8 cellular contexts compared by ENCODE assay signal in the genomic region with DNA sequence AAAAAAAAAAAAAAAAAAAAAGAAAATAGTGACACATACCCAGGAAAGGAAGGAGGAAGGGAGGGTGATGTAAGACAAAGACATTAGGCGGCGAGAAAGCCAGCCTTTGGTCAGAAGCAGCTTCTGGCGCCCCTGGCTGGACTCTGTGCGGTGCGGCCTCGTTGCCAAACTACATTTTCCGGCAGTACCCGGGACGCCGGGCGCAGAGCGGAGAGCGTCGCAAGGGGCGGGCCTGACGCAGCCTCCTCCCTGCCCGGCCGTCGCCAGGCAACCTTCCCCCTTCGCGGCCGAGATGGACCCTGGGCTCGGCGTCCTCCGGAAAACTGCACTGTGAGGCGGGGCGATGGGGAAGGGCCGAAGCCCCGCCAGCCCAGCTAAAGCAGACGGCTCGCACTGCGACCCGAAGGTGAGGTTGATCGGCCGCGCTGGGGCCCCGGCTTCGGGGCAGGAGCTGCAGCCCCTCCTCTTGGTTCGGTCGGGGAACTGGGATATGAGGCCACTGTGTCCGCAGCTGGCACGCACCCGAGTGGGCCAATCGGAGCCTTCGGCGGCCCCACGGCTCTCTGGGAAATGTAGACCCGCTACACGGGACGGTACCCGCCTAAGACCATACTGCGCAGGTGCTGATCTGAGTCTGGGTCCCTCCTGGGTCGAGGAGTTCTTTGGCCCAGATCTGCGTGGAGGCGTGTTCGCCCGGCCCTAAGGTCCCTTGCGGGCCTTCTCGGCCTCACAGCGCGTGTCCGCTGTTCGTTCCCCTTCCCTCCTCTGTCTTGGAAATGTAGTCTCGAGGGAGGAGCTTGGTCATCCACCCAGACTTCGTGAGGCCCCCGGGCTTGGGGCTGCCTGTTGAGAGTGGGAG. TPM values are rescaled to one million over a fixed set of nuclear protein-coding genes. Genes with fewer than 3 reads are reported as not detected.
DNase-seq lines count a peak whose midpoint lies in the region; ATAC-seq and TF ChIP-seq lines count a peak whose summit lies in the region.

No MANE protein-coding gene starts in this region.

- POLR2A ChIA-PET in OCI-LY7 (lab: Charles Lee): interaction anchor here (0.6 to 1.0 kb wide), 3 partner anchors 61 to 360 kb away, joined by 4 to 5 read pairs (median 4); no protein-coding TSS in a partner anchor

- DNase-seq in GM12864 (ENCODE audit: low read depth) (peak; percentile 68), OCI-LY7 (ENCODE audit: low spot score) (peak; percentile 89), heart right ventricle (peak; percentile 91), NCI-H524 treated with DMSO at 0.1 percent for 48 hours (lab: John Stamatoyannopoulos, UW) (no peak), NCI-H524 (lab: John Stamatoyannopoulos, UW) (no peak)
- peak; percentile 87 for DNase-seq in activated naive CD8-positive, alpha-beta T cell treated with anti-CD3 and anti-CD28 coated beads for 36 hours

- TF ChIP-seq CTCF in GM12864 (IDR thresholded peaks at IDR 0.05; ENCODE audit: low read depth, low read length, missing control alignments) (no peak), OCI-LY7 (conservative IDR thresholded peaks at IDR 0.05; ENCODE audit: low read length) (no peak), heart right ventricle (IDR thresholded peaks at IDR 0.05) (peak in 2 of 9 donors; percentile 16 to 17)

- H3K36me3 ChIP-seq in OCI-LY7 (ENCODE audit: insufficient read depth, low read length): peaks cover 12% of the 10 kb centered on the region; the same call in 1 of the 2 replicates
- peaks cover 0 to 20% (median 0%) of the 10 kb centered on the region in 9 donors for H3K36me3 ChIP-seq in heart right ventricle
- H3K36me3 ChIP-seq in rectal smooth muscle tissue (ENCODE audit: control insufficient read depth, insufficient read depth, low read length): no peaks in the 10 kb centered on the region

- CTCF ChIA-PET in OCI-LY7 (lab: Charles Lee; ENCODE audit: unreplicated experiment): no interaction called here

- WGBS in heart right ventricle, 2 donors: 0% methylated on average over 66 of the region's 66 CpGs

- H3K27ac ChIP-seq in OCI-LY7 (ENCODE audit: low read depth, low read length, poor library complexity, severe bottlenecking) (peak overlapping the region; percentile 51), heart right ventricle (peak overlapping the region; percentile 88 to 96 (median 92)), rectal smooth muscle tissue (ENCODE audit: low read depth, low read length) (peak overlapping the region; percentile 95)

- BruUV-seq in OCI-LY7 (replicated peaks; lab: Mats Ljungman, UMichigan): TSS peak; percentile 79

- H3K4me1 ChIP-seq in OCI-LY7 (ENCODE audit: insufficient read depth, low read length, poor library complexity, severe bottlenecking) (peaks cover 46% of the 10 kb centered on the region), heart right ventricle (peaks cover 4 to 37% (median 21%) of the 10 kb centered on the region in 9 donors), rectal smooth muscle tissue (ENCODE audit: control insufficient read depth, insufficient read depth, low read length) (peaks cover 10% of the 10 kb centered on the region)

- H2AFZ ChIP-seq in OCI-LY7 (ENCODE audit: low read length): peak overlapping the region; percentile 67

- H3K27me3 ChIP-seq in heart right ventricle: no peaks in the 10 kb centered on the region
- H3K27me3 ChIP-seq in rectal smooth muscle tissue (ENCODE audit: control insufficient read depth, insufficient read depth, low read length): no peaks in the 10 kb centered on the region

- no peaks in the 10 kb centered on the region for H4K20me1 ChIP-seq in OCI-LY7 (ENCODE audit: insufficient read depth, low read length)

- peak overlapping the region; percentile 90 for H3K27ac Mint-ChIP-seq in activated naive CD8-positive, alpha-beta T cell treated with anti-CD3 and anti-CD28 coated beads for 36 hours

- no peaks in the 10 kb centered on the region for H3K79me2 ChIP-seq in OCI-LY7 (ENCODE audit: insufficient read depth, low read depth, low read length)

- H3K27me3 Mint-ChIP-seq in activated naive CD8-positive, alpha-beta T cell treated with anti-CD3 and anti-CD28 coated beads for 36 hours: no peaks in the 10 kb centered on the region

- peaks cover 10% of the 10 kb centered on the region for H3K36me3 Mint-ChIP-seq in activated naive CD8-positive, alpha-beta T cell treated with anti-CD3 and anti-CD28 coated beads for 36 hours

- no peaks in the 10 kb centered on the region for H3K9me3 Mint-ChIP-seq in activated naive CD8-positive, alpha-beta T cell treated with anti-CD3 and anti-CD28 coated beads for 36 hours

- H3K9me3 ChIP-seq in OCI-LY7 (ENCODE audit: low read length): no peaks in the 10 kb centered on the region
- H3K9me3 ChIP-seq in heart right ventricle: no peaks in the 10 kb centered on the region

- peak overlapping the region; percentile 78 for H3K4me3 ChIP-seq in GM12864 (ENCODE audit: low read depth, low read length)
- peak overlapping the region; percentile 76 for H3K4me3 ChIP-seq in OCI-LY7 (ENCODE audit: low read depth, low read length, poor library complexity, severe bottlenecking)
- H3K4me3 ChIP-seq in heart right ventricle: peak overlapping the region; percentile 67 to 93 (median 84)
- H3K4me3 ChIP-seq in rectal smooth muscle tissue (ENCODE audit: low read length): peak overlapping the region; percentile 82

- H3K4me1 Mint-ChIP-seq in activated naive CD8-positive, alpha-beta T cell treated with anti-CD3 and anti-CD28 coated beads for 36 hours: peaks cover 48% of the 10 kb centered on the region

- no peaks in the 10 kb centered on the region for H3K9me2 ChIP-seq in OCI-LY7 (ENCODE audit: insufficient read depth, low read length)

- H3K9ac ChIP-seq in rectal smooth muscle tissue (ENCODE audit: low read length): peak overlapping the region; percentile 80

- ATAC-seq in HG02571 (IDR thresholded peaks at IDR 0.05; ENCODE audit: unreplicated experiment) (peak; percentile 40), heart right ventricle (peak; percentile 67 to 76 (median 74))

- H3K4me2 ChIP-seq in OCI-LY7 (ENCODE audit: low read length): peak overlapping the region; percentile 89

- H3K4me3 Mint-ChIP-seq in activated naive CD8-positive, alpha-beta T cell treated with anti-CD3 and anti-CD28 coated beads for 36 hours: peak overlapping the region; percentile 89

- intact Hi-C loops in OCI-LY7 (cut with micrococcal nuclease; ENCODE audit: unreplicated experiment) (no loop called here), heart right ventricle (cut with DNase I) (loop anchor here in 1 of 10 donors (1.0 kb wide), 1 partner anchor 56 kb away; the partner anchor contains the start of gene ZBTB45)

RNA-seq across cellular contexts. Expression of gene MZF1, which starts 2.3 kb away (rescaled TPM):
- 20.7 and 30.0 TPM in 2 replicates for total RNA-seq in OCI-LY7 (2014; rRNA removed; shearing (Covaris generic))
- total RNA-seq in OCI-LY7 (2022): 39.1 and 41.1 TPM in 2 replicates
- total RNA-seq in activated naive CD8-positive, alpha-beta T cell treated with anti-CD3 and anti-CD28 coated beads for 36 hours: 10 to 100 TPM in 1 of 2 experiments, 1 to 10 TPM in 1; 10.0 to 10.2 TPM
- total RNA-seq in heart right ventricle: 10 to 100 TPM in 2 of 10 donors, 1 to 10 TPM in 8; 4.4 to 12.0 (median 8.3) TPM
- 10 to 100 TPM in 1 of 2 donors, 1 to 10 TPM in 1; 7.6 to 28.0 TPM for polyA plus RNA-seq in heart right ventricle

RNA-seq across cellular contexts. Expression of gene UBE2M, which starts 17.0 kb away (rescaled TPM):
- 101 and 105 TPM in 2 replicates for total RNA-seq in OCI-LY7 (2014; rRNA removed; shearing (Covaris generic))
- total RNA-seq in OCI-LY7 (2022): 117 and 130 TPM in 2 replicates
- total RNA-seq in activated naive CD8-positive, alpha-beta T cell treated with anti-CD3 and anti-CD28 coated beads for 36 hours: 100 to 1,000 TPM; 154 to 162 TPM
- total RNA-seq in heart right ventricle: 100 to 1,000 TPM; 107 to 146 (median 122) TPM
- polyA plus RNA-seq in heart right ventricle: 100 to 1,000 TPM in 1 of 2 donors, 10 to 100 TPM in 1; 45.4 to 115 TPM

RNA-seq across cellular contexts. Expression of gene CHMP2A, which starts 20.5 kb away (rescaled TPM):
- total RNA-seq in OCI-LY7 (2014; rRNA removed; shearing (Covaris generic)): 72.7 and 108 TPM in 2 replicates
- 101 and 112 TPM in 2 replicates for total RNA-seq in OCI-LY7 (2022)
- total RNA-seq in activated naive CD8-positive, alpha-beta T cell treated with anti-CD3 and anti-CD28 coated beads for 36 hours: 10 to 100 TPM; 76.9 to 79.2 TPM
- total RNA-seq in heart right ventricle: 100 to 1,000 TPM; 123 to 151 (median 131) TPM
- polyA plus RNA-seq in heart right ventricle: 100 to 1,000 TPM; 239 to 349 TPM

RNA-seq across cellular contexts. Expression of gene TRIM28, which starts 31.5 kb away (rescaled TPM):
- 551 and 729 TPM in 2 replicates for total RNA-seq in OCI-LY7 (2014; rRNA removed; shearing (Covaris generic))
- total RNA-seq in OCI-LY7 (2022): 601 and 603 TPM in 2 replicates
- total RNA-seq in activated naive CD8-positive, alpha-beta T cell treated with anti-CD3 and anti-CD28 coated beads for 36 hours: 100 to 1,000 TPM; 671 to 701 TPM
- 100 to 1,000 TPM; 121 to 163 (median 150) TPM for total RNA-seq in heart right ventricle
- 100 to 1,000 TPM; 105 to 129 TPM for polyA plus RNA-seq in heart right ventricle

RNA-seq across cellular contexts. Expression of gene ZBTB45, which starts 55.8 kb away (rescaled TPM):
- total RNA-seq in OCI-LY7 (2014; rRNA removed; shearing (Covaris generic)): 6.7 and 10.7 TPM in 2 replicates
- total RNA-seq in OCI-LY7 (2022) (14.7 and 16.4 TPM in 2 replicates), heart right ventricle (10 to 100 TPM in 5 of 10 donors, 1 to 10 TPM in 5; 7.7 to 13.3 (median 9.7) TPM)
- 10 to 100 TPM; 11.1 to 11.8 TPM for total RNA-seq in activated naive CD8-positive, alpha-beta T cell treated with anti-CD3 and anti-CD28 coated beads for 36 hours
- polyA plus RNA-seq in heart right ventricle: 1 to 10 TPM; 7.1 to 8.7 TPM

Comparison
In these comparisons a context has a peak if more than half of its experiments do, and no peak if none do; other contexts are left out.
1. DNase-seq: peak in GM12864 (single experiment), OCI-LY7 (single experiment), activated naive CD8-positive, alpha-beta T cell treated with anti-CD3 and anti-CD28 coated beads for 36 hours (single experiment) and heart right ventricle (2 of 2); none in NCI-H524 treated with DMSO at 0.1 percent for 48 hours (single experiment) and NCI-H524 (0 of 2).
2. Peak in every context shown above with its lines, with median percentiles within 50 percentile points of each other: H3K4me3 ChIP-seq and H3K27ac ChIP-seq.